8 cellular contexts compared by ENCODE assay signal in genomic region chr16:10509534-10510025, GRCh38.
A peak's percentile ranks its signal among the peaks of the same experiment; 100 is the strongest.
DNase-seq lines count a peak whose midpoint lies in the region; ATAC-seq and TF ChIP-seq lines count a peak whose summit lies in the region.

No MANE protein-coding gene starts in this region.

- no peaks in the 10 kb centered on the region for H3K27me3 ChIP-seq in tibial nerve

- peaks cover 0 to 6% (median 2%) of the 10 kb centered on the region in 4 donors for H3K4me1 ChIP-seq in tibial nerve

- peak; percentile 84 for DNase-seq in DMS53 (lab: John Stamatoyannopoulos, UW)
- peak; percentile 28 to 65 for DNase-seq in Kasumi-1 (lab: John Stamatoyannopoulos, UW)
- DNase-seq in RPMI8226: peak; percentile 83
- DNase-seq in activated T-cell treated with anti-CD3 and anti-CD28 coated beads, Interleukin-2, amount 50 U/mL, for 72 hours: peak; percentile 71 to 78
- peak; percentile 88 for DNase-seq in fibroblast of pulmonary artery (ENCODE audit: low read depth)
- peak; percentile 51 for DNase-seq in non-pigmented ciliary epithelial cell (ENCODE audit: low read depth)
- peak in 1 of 2 donors; percentile 40 for DNase-seq in tibial nerve (ENCODE audit: low spot score in 2 of 2)

- peaks cover 30% of the 10 kb centered on the region for H3K4me1 Mint-ChIP-seq in activated T-cell treated with anti-CD3 and anti-CD28 coated beads, Interleukin-2, amount 50 U/mL, for 72 hours (ENCODE audit: low read depth)

- H3K9me3 Mint-ChIP-seq in activated T-cell treated with anti-CD3 and anti-CD28 coated beads, Interleukin-2, amount 50 U/mL, for 72 hours: no peaks in the 10 kb centered on the region

- no peak for TF ChIP-seq EP300 in tibial nerve (IDR thresholded peaks at IDR 0.05)

- no peak overlapping the region for H3K27ac ChIP-seq in tibial nerve

- peak; percentile 79 for TF ChIP-seq CTCF in fibroblast of pulmonary artery (IDR thresholded peaks at IDR 0.05; ENCODE audit: low read length, missing control alignments)
- TF ChIP-seq CTCF in tibial nerve (IDR thresholded peaks at IDR 0.05): peak; percentile 73 to 85 (median 82)

- H3K27me3 Mint-ChIP-seq in activated T-cell treated with anti-CD3 and anti-CD28 coated beads, Interleukin-2, amount 50 U/mL, for 72 hours (ENCODE audit: low read depth): no peaks in the 10 kb centered on the region

- peaks cover 4 to 5% of the 10 kb centered on the region in 2 donors for H3K36me3 Mint-ChIP-seq in activated T-cell treated with anti-CD3 and anti-CD28 coated beads, Interleukin-2, amount 50 U/mL, for 72 hours (ENCODE audit: insufficient read depth in 2 of 2)

- H3K4me3 ChIP-seq in fibroblast of pulmonary artery (replicated peaks; ENCODE audit: low read depth, low read length) (no peak overlapping the region), tibial nerve (no peak overlapping the region)

- H3K36me3 ChIP-seq in tibial nerve: peaks cover 0 to 15% (median 0%) of the 10 kb centered on the region in 3 donors

- no peaks in the 10 kb centered on the region for H3K9me3 ChIP-seq in tibial nerve

- H3K27ac Mint-ChIP-seq in activated T-cell treated with anti-CD3 and anti-CD28 coated beads, Interleukin-2, amount 50 U/mL, for 72 hours: peak overlapping the region; percentile 38

- H3K4me3 Mint-ChIP-seq in activated T-cell treated with anti-CD3 and anti-CD28 coated beads, Interleukin-2, amount 50 U/mL, for 72 hours: peak overlapping the region; percentile 27 to 34

- WGBS in tibial nerve, 2 donors: 18 to 23% methylated on average over 6 of the region's 6 CpGs

- TF ChIP-seq POLR2A in tibial nerve (IDR thresholded peaks at IDR 0.05): no peak

- ATAC-seq in GM21723 (IDR thresholded peaks at IDR 0.05; ENCODE audit: unreplicated experiment): peak; percentile 82
- ATAC-seq in activated T-cell treated with anti-CD3 and anti-CD28 coated beads, Interleukin-2, amount 50 U/mL, for 72 hours (replicated peaks in 1 of 2): peak; percentile 47 to 68
